8 cellular contexts compared by ENCODE assay signal in genomic region chr10:132023092-132023811, GRCh38. TPM values are rescaled to one million over a fixed set of nuclear protein-coding genes. Genes with fewer than 3 reads are reported as not detected.
DNase-seq lines count a peak whose midpoint lies in the region; TF ChIP-seq lines count a peak whose summit lies in the region.

No MANE protein-coding gene starts in this region.

- CTCF ChIA-PET in HEK293 (lab: Yijun Ruan, JAX), result interaction anchor here (0.6 to 1.9 kb wide), 38 partner anchors 9 to 634 kb away, joined by 3 to 27 read pairs (median 4); no protein-coding TSS in a partner anchor

- H3K27me3 Mint-ChIP-seq in activated CD4-positive, alpha-beta T cell treated with anti-CD3 and anti-CD28 coated beads, Interleukin-2, amount 10 ng/mL, durations not matched to agents 24 days and 14 days, result peaks cover 21% of the 10 kb centered on the region
- peaks cover 39% of the 10 kb centered on the region for H3K27me3 Mint-ChIP-seq in chondrocyte (ENCODE audit: low read depth)

- no peaks in the 10 kb centered on the region for H3K36me3 ChIP-seq in HEK293 (ENCODE audit: control insufficient read depth in 2 of 2, insufficient read depth in 1 of 2, low read length in 2 of 2)

- H3K4me1 Mint-ChIP-seq in activated CD4-positive, alpha-beta T cell treated with anti-CD3 and anti-CD28 coated beads, Interleukin-2, amount 10 ng/mL, durations not matched to agents 24 days and 14 days, result peaks cover 6% of the 10 kb centered on the region
- peaks cover 5% of the 10 kb centered on the region for H3K4me1 Mint-ChIP-seq in chondrocyte (ENCODE audit: low read depth)

- H3K27ac ChIP-seq in HEK293 (ENCODE audit: extremely low read depth, low read depth, low read length), result no peak overlapping the region

- H3K4me3 ChIP-seq in HEK293 (ENCODE audit: low read depth, low read length), result no peak overlapping the region

- no peaks in the 10 kb centered on the region for H3K36me3 Mint-ChIP-seq in activated CD4-positive, alpha-beta T cell treated with anti-CD3 and anti-CD28 coated beads, Interleukin-2, amount 10 ng/mL, durations not matched to agents 24 days and 14 days (ENCODE audit: low read depth)
- H3K36me3 Mint-ChIP-seq in chondrocyte (ENCODE audit: low read depth), result no peaks in the 10 kb centered on the region

- H3K4me3 Mint-ChIP-seq in activated CD4-positive, alpha-beta T cell treated with anti-CD3 and anti-CD28 coated beads, Interleukin-2, amount 10 ng/mL, durations not matched to agents 24 days and 14 days, result peak overlapping the region; percentile 7
- H3K4me3 Mint-ChIP-seq in chondrocyte (ENCODE audit: unreplicated experiment), result peak overlapping the region; percentile 4

- peak; percentile 67 for TF ChIP-seq CTCF in HEK293 (tag by site-specific recombination; IDR thresholded peaks at IDR 0.05)
- TF ChIP-seq CTCF in chondrocyte (IDR thresholded peaks at IDR 0.05), result peak; percentile 93

- POLR2A ChIA-PET in HEK293 (lab: Yijun Ruan, JAX), result no interaction called here

- H3K9me3 ChIP-seq in HEK293 (ENCODE audit: control insufficient read depth, insufficient read depth, low read depth, low read length), result no peaks in the 10 kb centered on the region

- no peaks in the 10 kb centered on the region for H3K9me3 Mint-ChIP-seq in activated CD4-positive, alpha-beta T cell treated with anti-CD3 and anti-CD28 coated beads, Interleukin-2, amount 10 ng/mL, durations not matched to agents 24 days and 14 days
- H3K9me3 Mint-ChIP-seq in chondrocyte (ENCODE audit: low read depth), result no peaks in the 10 kb centered on the region

- DNase-seq in EL (peak; percentile 73), NCI-H2171 (lab: John Stamatoyannopoulos, UW) (peak; percentile 18), chondrocyte (ENCODE audit: low spot score) (no peak), left kidney (ENCODE audit: low read depth, low spot score) (peak; percentile 89), SIG-M5 treated with dmso at 0.1 percent for 504 hours (lab: John Stamatoyannopoulos, UW; ENCODE audit: unreplicated experiment) (no peak)
- DNase-seq in activated CD4-positive, alpha-beta T cell treated with anti-CD3 and anti-CD28 coated beads, Interleukin-2, amount 10 ng/mL, durations not matched to agents 24 days and 14 days, result peak; percentile 94
- peak; percentile 73 to 75 for DNase-seq in stimulated activated CD4-positive, alpha-beta T cell treated with anti-CD3 and anti-CD28 coated beads, Interleukin-1b, Interleukin-23, amount 100 ng/mL, for 4 hours (ENCODE audit: low read depth in 2 of 2)

- no peaks in the 10 kb centered on the region for H3K4me1 ChIP-seq in HEK293 (ENCODE audit: control insufficient read depth, insufficient read depth, low read length)

- intact Hi-C loops in activated CD4-positive, alpha-beta T cell treated with anti-CD3 and anti-CD28 coated beads, Interleukin-2, amount 10 ng/mL, durations not matched to agents 24 days and 14 days (cut with micrococcal nuclease), result loop anchor here (1.0 kb wide), 1 partner anchor 138 kb away; no protein-coding TSS in a partner anchor

- no peak overlapping the region for H3K27ac Mint-ChIP-seq in activated CD4-positive, alpha-beta T cell treated with anti-CD3 and anti-CD28 coated beads, Interleukin-2, amount 10 ng/mL, durations not matched to agents 24 days and 14 days
- no peak overlapping the region for H3K27ac Mint-ChIP-seq in chondrocyte (ENCODE audit: unreplicated experiment)

TF ChIP-seq in HEK293, 187 proteins besides CTCF, POLR2A, EP300 and RAD21:
- TF ChIP-seq SP7 (tag by site-specific recombination; IDR thresholded peaks at IDR 0.05) (0 out of 2 replicates have a peak, but pooled peaks have one; percentile 26), ZBTB17 (tag by site-specific recombination; IDR thresholded peaks at IDR 0.05) (0 out of 2 replicates have a peak, but pooled peaks have one; percentile 52), ZNF654 (tag by site-specific recombination; IDR thresholded peaks at IDR 0.05; ENCODE audit: low read depth) (peak; percentile 95), ZNF133 (tag by site-specific recombination; IDR thresholded peaks at IDR 0.05) (no peak), ZBTB26 (tag by site-specific recombination; optimal IDR thresholded peaks at IDR 0.05) (peak; percentile 61), ZNF600 (tag by site-specific recombination; IDR thresholded peaks at IDR 0.05) (peak; percentile 65), REST (tag by site-specific recombination; IDR thresholded peaks at IDR 0.05) (no peak), SP3 (tag by site-specific recombination; IDR thresholded peaks at IDR 0.05) (no peak)
TF ChIP-seq in HEK293: peak in this region for 5.

RNA-seq across cellular contexts. Expression of gene BNIP3, which starts 41.5 kb away (rescaled TPM):
- 94.4 and 95.1 TPM in 2 replicates for total RNA-seq in activated CD4-positive, alpha-beta T cell treated with anti-CD3 and anti-CD28 coated beads, Interleukin-2, amount 10 ng/mL, durations not matched to agents 24 days and 14 days
- 31.0 to 97.4 TPM (median 88.9 TPM) in 3 replicates for total RNA-seq in chondrocyte

RNA-seq across cellular contexts. Expression of gene JAKMIP3, which starts 42.5 kb away (rescaled TPM):
- 1.2 and 1.3 TPM in 2 replicates for total RNA-seq in activated CD4-positive, alpha-beta T cell treated with anti-CD3 and anti-CD28 coated beads, Interleukin-2, amount 10 ng/mL, durations not matched to agents 24 days and 14 days
- total RNA-seq in chondrocyte, result 0.67 to 1.6 TPM (median 0.69 TPM) in 3 replicates

Comparison
In these comparisons a context has a peak if more than half of its experiments do, and no peak if none do; other contexts are left out.
1. DNase-seq: peak in EL (single experiment), NCI-H2171 (single experiment), activated CD4-positive, alpha-beta T cell treated with anti-CD3 and anti-CD28 coated beads, Interleukin-2, amount 10 ng/mL, durations not matched to agents 24 days and 14 days (single experiment), left kidney (single experiment) and stimulated activated CD4-positive, alpha-beta T cell treated with anti-CD3 and anti-CD28 coated beads, Interleukin-1b, Interleukin-23, amount 100 ng/mL, for 4 hours (2 of 2); none in chondrocyte (single experiment) and SIG-M5 treated with dmso at 0.1 percent for 504 hours (single experiment).